Comparison of ENCODE assay signal across 18 cellular contexts in the genomic region with DNA sequence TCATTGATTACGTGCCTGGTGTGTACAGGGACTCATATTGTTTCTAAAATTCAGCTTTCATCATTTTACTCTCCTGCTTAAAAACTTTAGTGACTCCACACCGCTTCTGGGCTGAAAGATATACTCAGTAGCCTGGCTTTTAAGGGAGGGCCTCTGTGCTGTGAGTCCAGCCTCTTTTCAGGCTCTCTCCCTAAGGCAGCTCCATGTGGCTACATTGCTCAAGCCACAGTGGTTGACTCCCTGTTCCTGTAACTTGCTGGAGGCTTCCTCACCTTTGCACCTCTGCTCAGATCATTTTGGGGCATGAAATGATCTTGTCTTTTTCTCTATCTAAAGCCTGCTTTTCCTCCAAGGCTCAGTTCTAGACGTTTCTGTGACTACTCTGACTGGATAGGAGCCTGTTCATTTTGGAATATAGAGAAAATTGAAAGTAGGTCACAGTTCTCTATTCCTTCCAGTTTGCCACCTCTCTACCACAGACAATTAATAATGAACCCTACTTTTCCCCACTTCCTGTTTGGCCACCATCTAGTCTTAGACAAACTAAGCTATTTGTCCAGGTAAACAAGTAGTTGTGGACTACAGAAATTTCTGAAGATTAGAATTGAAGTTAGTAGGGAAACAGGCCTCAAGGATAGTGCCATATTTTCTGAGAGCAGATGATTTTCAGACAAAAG.
A peak's percentile ranks its signal among the peaks of the same experiment; 100 is the strongest.
DNase-seq lines count a peak whose midpoint lies in the region; ATAC-seq and TF ChIP-seq lines count a peak whose summit lies in the region.
"Had no signal": no experiment of that assay in that cellular context is flagged by ENCODE, and none has a peak within 500 bp of the region (broad histone marks: within the 10 kb centered on the region; RNA-seq: fewer than 3 reads in every experiment).

No MANE protein-coding gene starts in this region.

- H3K4me1 ChIP-seq in SK-N-SH (ENCODE audit: control insufficient read depth in 1 of 2, insufficient read depth in 2 of 2, low read depth in 1 of 2, low read length in 1 of 2) (peaks cover 0 to 28% of the 10 kb centered on the region in 2 experiments; a peak in 3 of 4 replicates), testis (peaks cover 19% of the 10 kb centered on the region)

- CTCF ChIA-PET in SK-N-SH (lab: Yijun Ruan, JAX): interaction anchor here (0.7 to 1.4 kb wide), 5 partner anchors 10 to 1896 kb away, joined by 3 to 4 read pairs (median 3); no protein-coding TSS in a partner anchor

- H3K4me2 ChIP-seq in SK-N-SH: no peak overlapping the region
- H3K4me2 ChIP-seq: A549 had no signal

- no peak overlapping the region for H2AFZ ChIP-seq in SK-N-SH (ENCODE audit: low read depth)

- ATAC-seq in SK-N-SH treated with all-trans-retinoic acid at 6 μM for 48 hours: peak; percentile 35; the same call in 1 of the 3 replicates
- no peak for ATAC-seq in HG02840 (IDR thresholded peaks at IDR 0.05; ENCODE audit: low FRiP score, unreplicated experiment)
- ATAC-seq in HG03439 (IDR thresholded peaks at IDR 0.05; ENCODE audit: unreplicated experiment): no peak
- ATAC-seq: A549 had no signal

- H3F3A ChIP-seq in SK-N-SH (replicated peaks; ENCODE audit: insufficient read depth): no peaks in the 10 kb centered on the region

- DNase-seq in SK-N-SH: no peak
- DNase-seq in MV-4-11 (lab: John Stamatoyannopoulos, UW): peak; percentile 16
- no peak for DNase-seq in glutamatergic neuron
- peak; percentile 50 for DNase-seq in testis
- DNase-seq in dermis blood vessel endothelial cell: no peak
- DNase-seq: activated CD4-positive, CD25-positive, alpha-beta regulatory T cell treated with anti-CD3 and anti-CD28 coated beads, Interleukin-2, amount 50 U/mL, for 72 hours; COR-L47; NCI-H2107; OCI-M1; spleen had no signal

- no peak overlapping the region for H3K27ac ChIP-seq in SK-N-SH (ENCODE audit: low read depth in 2 of 2, low read length in 1 of 2)
- H3K27ac ChIP-seq in testis: peak overlapping the region; percentile 7 to 37
- H3K27ac ChIP-seq: A549, coronary artery, spleen, thoracic aorta had no signal

- peaks cover 3% of the 10 kb centered on the region; the same call in 1 of the 2 replicates for H4K20me1 ChIP-seq in SK-N-SH (ENCODE audit: insufficient read depth)

- H3K4me3 Mint-ChIP-seq in glutamatergic neuron (ENCODE audit: unreplicated experiment): peak overlapping the region; percentile 37
- H3K4me3 Mint-ChIP-seq: activated naive CD8-positive, alpha-beta T cell had no signal

- peaks cover 2% of the 10 kb centered on the region for H3K9me3 Mint-ChIP-seq in glutamatergic neuron (ENCODE audit: unreplicated experiment)

- peaks cover 20% of the 10 kb centered on the region; the same call in 1 of the 2 replicates for H3K79me2 ChIP-seq in SK-N-SH (ENCODE audit: insufficient read depth)

- no peaks in the 10 kb centered on the region for H3K9me2 ChIP-seq in SK-N-SH

- H3K4me3 ChIP-seq in SK-N-SH (ENCODE audit: low read depth in 2 of 2, low read length in 1 of 2) (no peak overlapping the region), testis (no peak overlapping the region)
- H3K4me3 ChIP-seq: A549, coronary artery, ovary, spleen, thoracic aorta had no signal

- TF ChIP-seq POLR2A in testis (IDR thresholded peaks at IDR 0.05): no peak

- POLR2A ChIA-PET in SK-N-SH (lab: Yijun Ruan, JAX): no interaction called here

- peaks cover 42% of the 10 kb centered on the region for H3K4me1 Mint-ChIP-seq in glutamatergic neuron (ENCODE audit: low read depth, unreplicated experiment)

- H3K27ac Mint-ChIP-seq in glutamatergic neuron (ENCODE audit: unreplicated experiment): no peak overlapping the region
- H3K27ac Mint-ChIP-seq: activated naive CD8-positive, alpha-beta T cell had no signal

- intact Hi-C loops in testis (cut with DNase I; ENCODE audit: low total_unique reads): no loop called here

- WGBS in SK-N-SH (ENCODE audit: low lambda C conversion rate): 78% methylated on average over 3 of the region's 3 CpGs
- WGBS in testis, 2 donors: 48 to 55% methylated on average over 3 of the region's 3 CpGs

- H3K9me3 ChIP-seq in SK-N-SH: no peaks in the 10 kb centered on the region
- H3K9me3 ChIP-seq in testis: no peaks in the 10 kb centered on the region
- H3K9me3 ChIP-seq: A549, ovary, spleen, thoracic aorta had no signal

- H3K36me3 Mint-ChIP-seq in glutamatergic neuron (ENCODE audit: unreplicated experiment): no peaks in the 10 kb centered on the region
- H3K36me3 Mint-ChIP-seq: activated naive CD8-positive, alpha-beta T cell had no signal

- H3K36me3 ChIP-seq in SK-N-SH (replicated peaks in 1 of 2; ENCODE audit: control insufficient read depth in 1 of 2, insufficient read depth in 2 of 2, low read length in 1 of 2) (no peaks in the 10 kb centered on the region), testis (ENCODE audit: low read depth, missing control alignments) (no peaks in the 10 kb centered on the region)
- H3K36me3 ChIP-seq: ovary, spleen, thoracic aorta had no signal

- no peak for TF ChIP-seq EP300 in SK-N-SH (IDR thresholded peaks at IDR 0.05; ENCODE audit: borderline replicate concordance in 1 of 2, low read depth in 1 of 2, low read length in 1 of 2)

- TF ChIP-seq CTCF in SK-N-SH (IDR thresholded peaks at IDR 0.05): no peak
- no peak for TF ChIP-seq CTCF in glutamatergic neuron (IDR thresholded peaks at IDR 0.05; ENCODE audit: partially characterized antibody, unreplicated experiment)
- no peak for TF ChIP-seq CTCF in testis (IDR thresholded peaks at IDR 0.05)

- H3K27me3 Mint-ChIP-seq in glutamatergic neuron (ENCODE audit: unreplicated experiment): peaks cover 2% of the 10 kb centered on the region
- H3K27me3 Mint-ChIP-seq: activated naive CD8-positive, alpha-beta T cell had no signal

- H3K27me3 ChIP-seq in SK-N-SH (ENCODE audit: insufficient read depth) (no peaks in the 10 kb centered on the region), testis (no peaks in the 10 kb centered on the region)
- H3K27me3 ChIP-seq: ovary, spleen had no signal

- no peak for TF ChIP-seq RAD21 in SK-N-SH (IDR thresholded peaks at IDR 0.05; ENCODE audit: low read length)

- H3K9ac ChIP-seq in SK-N-SH: no peak overlapping the region

TF ChIP-seq in SK-N-SH treated with all-trans-retinoic acid at 6 μM for 48 hours, 23 proteins besides CTCF, POLR2A, EP300 and RAD21 (continues in another document):
- no peak for TF ChIP-seq ZNF70 (CRISPR knock-in tag; IDR thresholded peaks at IDR 0.05)
- no peak for TF ChIP-seq ESRRG (CRISPR knock-in tag; IDR thresholded peaks at IDR 0.05)
- TF ChIP-seq OSR1 (CRISPR knock-in tag; IDR thresholded peaks at IDR 0.05): no peak
- TF ChIP-seq CSDC2 (CRISPR knock-in tag; IDR thresholded peaks at IDR 0.05): no peak
- no peak for TF ChIP-seq SNAI2 (CRISPR knock-in tag; IDR thresholded peaks at IDR 0.05)
- TF ChIP-seq BACH2 (CRISPR knock-in tag; IDR thresholded peaks at IDR 0.05; ENCODE audit: borderline replicate concordance): no peak
- no peak for TF ChIP-seq TCF4 (CRISPR knock-in tag; IDR thresholded peaks at IDR 0.05; ENCODE audit: borderline replicate concordance)
- TF ChIP-seq ZFP3 (CRISPR knock-in tag; IDR thresholded peaks at IDR 0.05): no peak
- TF ChIP-seq, protein P1, sequence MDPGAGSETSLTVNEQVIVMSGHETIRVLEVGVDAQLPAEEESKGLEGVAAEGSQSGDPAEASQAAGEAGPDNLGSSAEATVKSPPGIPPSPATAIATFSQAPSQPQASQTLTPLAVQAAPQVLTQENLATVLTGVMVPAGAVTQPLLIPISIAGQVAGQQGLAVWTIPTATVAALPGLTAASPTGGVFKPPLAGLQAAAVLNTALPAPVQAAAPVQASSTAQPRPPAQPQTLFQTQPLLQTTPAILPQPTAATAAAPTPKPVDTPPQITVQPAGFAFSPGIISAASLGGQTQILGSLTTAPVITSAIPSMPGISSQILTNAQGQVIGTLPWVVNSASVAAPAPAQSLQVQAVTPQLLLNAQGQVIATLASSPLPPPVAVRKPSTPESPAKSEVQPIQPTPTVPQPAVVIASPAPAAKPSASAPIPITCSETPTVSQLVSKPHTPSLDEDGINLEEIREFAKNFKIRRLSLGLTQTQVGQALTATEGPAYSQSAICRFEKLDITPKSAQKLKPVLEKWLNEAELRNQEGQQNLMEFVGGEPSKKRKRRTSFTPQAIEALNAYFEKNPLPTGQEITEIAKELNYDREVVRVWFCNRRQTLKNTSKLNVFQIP (CRISPR knock-in tag; IDR thresholded peaks at IDR 0.05; ENCODE audit: borderline replicate concordance, low read depth): no peak
- no peak for TF ChIP-seq RARB (CRISPR knock-in tag; IDR thresholded peaks at IDR 0.05)
- no peak for TF ChIP-seq ZFP30 (CRISPR knock-in tag; IDR thresholded peaks at IDR 0.05)
- no peak for TF ChIP-seq ARNTL (CRISPR knock-in tag; IDR thresholded peaks at IDR 0.05; ENCODE audit: borderline replicate concordance, low read depth)

TF ChIP-seq in SK-N-SH, 30 proteins besides CTCF, POLR2A, EP300 and RAD21 (continues in another document):
- TF ChIP-seq, protein P2, sequence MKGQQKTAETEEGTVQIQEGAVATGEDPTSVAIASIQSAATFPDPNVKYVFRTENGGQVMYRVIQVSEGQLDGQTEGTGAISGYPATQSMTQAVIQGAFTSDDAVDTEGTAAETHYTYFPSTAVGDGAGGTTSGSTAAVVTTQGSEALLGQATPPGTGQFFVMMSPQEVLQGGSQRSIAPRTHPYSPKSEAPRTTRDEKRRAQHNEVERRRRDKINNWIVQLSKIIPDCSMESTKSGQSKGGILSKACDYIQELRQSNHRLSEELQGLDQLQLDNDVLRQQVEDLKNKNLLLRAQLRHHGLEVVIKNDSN (IDR thresholded peaks at IDR 0.05; ENCODE audit: borderline replicate concordance, low read depth): no peak
- TF ChIP-seq JUND (IDR thresholded peaks at IDR 0.05) (no peak), SMC3 (IDR thresholded peaks at IDR 0.05; ENCODE audit: low read depth, low read length) (no peak)

Comparison
In these comparisons a context has a peak if more than half of its experiments do, and no peak if none do; other contexts are left out.
1. DNase-seq: peak in MV-4-11 (single experiment) and testis (single experiment); none in SK-N-SH (single experiment), glutamatergic neuron (single experiment) and dermis blood vessel endothelial cell (single experiment).
2. H3K27ac ChIP-seq: peak in testis (2 of 2); none in SK-N-SH (0 of 2).